In genomic region chr3:45938858-45939257, GRCh38 we compare ENCODE assay signal across 8 cellular contexts. TPM values are rescaled to one million over a fixed set of nuclear protein-coding genes. Genes with fewer than 3 reads are reported as not detected.
DNase-seq lines count a peak whose midpoint lies in the region; ATAC-seq, FAIRE-seq and TF ChIP-seq lines count a peak whose summit lies in the region.

No MANE protein-coding gene starts in this region.

- H3K27ac ChIP-seq in CD8-positive, alpha-beta T cell (ENCODE audit: low read depth, low read length), result no peak overlapping the region
- H3K27ac ChIP-seq in mammary epithelial cell (ENCODE audit: insufficient read depth, low read depth, low read length), result no peak overlapping the region

- POLR2A ChIA-PET in CD8-positive, alpha-beta T cell (lab: Charles Lee), result interaction anchor here (0.6 to 2.1 kb wide), 10 partner anchors 11 to 432 kb away, joined by 3 to 15 read pairs (median 4); partner anchors contain the start of gene CCR5
- POLR2A ChIA-PET in activated B cell treated with CpG ODN at 0.5 μM for 24 hours (lab: Charles Lee), result interaction anchor here (0.6 to 1.0 kb wide), 3 partner anchors 57 to 276 kb away, joined by 3 to 5 read pairs (median 3); partner anchors contain the start of gene FYCO1

- CTCF ChIA-PET in CD8-positive, alpha-beta T cell (lab: Charles Lee), result interaction anchor here (0.5 to 19.1 kb wide), 45 partner anchors 8 to 906 kb away, joined by 3 to 499 read pairs (median 5); partner anchors contain the start of gene FYCO1
- CTCF ChIA-PET in activated B cell treated with CpG ODN at 0.5 μM for 24 hours (lab: Charles Lee), result interaction anchor here (0.7 to 6.0 kb wide), 24 partner anchors 13 to 505 kb away, joined by 3 to 172 read pairs (median 4); partner anchors contain the start of genes CCR1, CCR2 and LZTFL1
- CTCF ChIA-PET in mammary epithelial cell (lab: Charles Lee; ENCODE audit: low non-redundant PET), result interaction anchor here (0.8 kb wide), 1 partner anchor 34 kb away, joined by 3 read pairs; no protein-coding TSS in a partner anchor

- no peaks in the 10 kb centered on the region for H4K20me1 ChIP-seq in mammary epithelial cell (ENCODE audit: insufficient read depth, low read length)

- intact Hi-C loops in CD8-positive, alpha-beta T cell (cut with DNase I, micrococcal nuclease), result loop anchor here (1.0 to 2.0 kb wide), 6 partner anchors 56 to 440 kb away; partner anchors contain the start of gene FYCO1 (in 2 of the 2)
- intact Hi-C loops in activated B cell treated with CpG ODN at 0.5 μM for 24 hours (cut with micrococcal nuclease) (loop anchor here (1.0 to 5.0 kb wide), 7 partner anchors 139 to 503 kb away; partner anchors contain the start of gene CCR1), mammary epithelial cell (cut with micrococcal nuclease) (loop anchor here (1.0 to 10.0 kb wide), 4 partner anchors 139 to 904 kb away; partner anchors contain the start of gene CCR1)

- no peaks in the 10 kb centered on the region for H3K27me3 ChIP-seq in CD8-positive, alpha-beta T cell (ENCODE audit: insufficient read depth, low read length)
- H3K27me3 ChIP-seq in mammary epithelial cell (ENCODE audit: insufficient read depth, low read length), result no peaks in the 10 kb centered on the region

- peak; percentile 72 to 91 (median 82) for DNase-seq in CD8-positive, alpha-beta T cell
- DNase-seq in NCI-H226, result peak; percentile 44
- peak; percentile 55 for DNase-seq in activated B cell treated with CpG ODN at 0.5 μM for 24 hours
- peak; percentile 74 for DNase-seq in mammary epithelial cell
- DNase-seq in stimulated activated CD4-positive, alpha-beta T cell treated with anti-CD3 and anti-CD28 coated beads, Interleukin-15, amount 100 ng/mL, for 48 hours (ENCODE audit: low read depth in 2 of 2), result peak; percentile 77 to 84

- H3K4me1 Mint-ChIP-seq in CD8-positive, alpha-beta T cell (ENCODE audit: low read depth), result peaks cover 39% of the 10 kb centered on the region
- peaks cover 5% of the 10 kb centered on the region for H3K4me1 Mint-ChIP-seq in activated B cell treated with CpG ODN at 0.5 μM for 24 hours

- H3K9me3 ChIP-seq in CD8-positive, alpha-beta T cell (ENCODE audit: low read length), result no peaks in the 10 kb centered on the region
- peaks cover 4% of the 10 kb centered on the region for H3K9me3 ChIP-seq in mammary epithelial cell (replicated peaks; ENCODE audit: insufficient read depth, low read length)

- dilution Hi-C loops in mammary epithelial cell (cut with HindIII; ENCODE audit: low sequenced_read_pairs), result no loop called here

- H3K27ac Mint-ChIP-seq in CD8-positive, alpha-beta T cell, result no peak overlapping the region
- no peak overlapping the region for H3K27ac Mint-ChIP-seq in activated B cell treated with CpG ODN at 0.5 μM for 24 hours

- H2AFZ ChIP-seq in mammary epithelial cell (ENCODE audit: low read depth, low read length), result no peak overlapping the region

- WGBS in mammary epithelial cell (ENCODE audit: low coverage, missing lambda C conversion rate), result 30% methylated on average over 4 of the region's 4 CpGs

- no TSS peak for BruUV-seq in mammary epithelial cell (replicated peaks; lab: Mats Ljungman, UMichigan)

- H3K4me2 ChIP-seq in mammary epithelial cell (ENCODE audit: insufficient read depth, low read depth, low read length), result no peak overlapping the region

- TF ChIP-seq CTCF in CD8-positive, alpha-beta T cell (IDR thresholded peaks at IDR 0.05), result peak; percentile 63
- TF ChIP-seq CTCF in activated B cell treated with CpG ODN at 0.5 μM for 24 hours (IDR thresholded peaks at IDR 0.05) (peak; percentile 68), mammary epithelial cell (conservative IDR thresholded peaks at IDR 0.05 in 1 of 2, IDR thresholded peaks at IDR 0.05 in 1 of 2; ENCODE audit: extremely low read depth in 1 of 2, insufficient read depth in 1 of 2, low read depth in 1 of 2, low read length in 2 of 2) (peak; percentile 93 to 95)

- FAIRE-seq in islet of Langerhans (lab: Jason Lieb, UNC), result peak; percentile 79

- no peak overlapping the region for H3K9ac ChIP-seq in mammary epithelial cell (ENCODE audit: insufficient read depth, low read length)

- H3K4me3 ChIP-seq in CD8-positive, alpha-beta T cell (ENCODE audit: low read depth, low read length), result no peak overlapping the region
- no peak overlapping the region for H3K4me3 ChIP-seq in mammary epithelial cell (replicated peaks in 1 of 3; ENCODE audit: insufficient read depth in 1 of 3, low read depth in 2 of 3, low read length in 3 of 3)

- peaks cover 27% of the 10 kb centered on the region for H3K4me1 ChIP-seq in CD8-positive, alpha-beta T cell (ENCODE audit: insufficient read depth, low read length)
- no peaks in the 10 kb centered on the region for H3K4me1 ChIP-seq in mammary epithelial cell (ENCODE audit: insufficient read depth, low read length)

- H3K4me3 Mint-ChIP-seq in CD8-positive, alpha-beta T cell, result no peak overlapping the region
- H3K4me3 Mint-ChIP-seq in activated B cell treated with CpG ODN at 0.5 μM for 24 hours, result no peak overlapping the region

- H3K79me2 ChIP-seq in mammary epithelial cell (ENCODE audit: insufficient read depth, low read length), result no peaks in the 10 kb centered on the region

- in situ Hi-C loops in mammary epithelial cell (cut with MboI; ENCODE audit: low sequenced_read_pairs in 2 of 2), result loop anchor here in 1 of 2 donors (10.0 to 25.0 kb wide), 2 partner anchors 273 to 436 kb away; partner anchors contain the start of genes CCR1 and CCR5

- ATAC-seq in CD8-positive, alpha-beta T cell, result peak; percentile 66
- peak; percentile 61 for ATAC-seq in HG02623 (IDR thresholded peaks at IDR 0.05; ENCODE audit: unreplicated experiment)
- ATAC-seq in activated B cell treated with CpG ODN at 0.5 μM for 24 hours (ENCODE audit: low read depth), result peak; percentile 86
- no peak for ATAC-seq in GM21786 (IDR thresholded peaks at IDR 0.05; ENCODE audit: unreplicated experiment)

- H3K36me3 Mint-ChIP-seq in CD8-positive, alpha-beta T cell, result peaks cover 55% of the 10 kb centered on the region
- H3K36me3 Mint-ChIP-seq in activated B cell treated with CpG ODN at 0.5 μM for 24 hours (ENCODE audit: low read depth), result peaks cover 49% of the 10 kb centered on the region

- no peaks in the 10 kb centered on the region for H3K9me3 Mint-ChIP-seq in CD8-positive, alpha-beta T cell
- H3K9me3 Mint-ChIP-seq in activated B cell treated with CpG ODN at 0.5 μM for 24 hours, result no peaks in the 10 kb centered on the region

- peaks cover 25% of the 10 kb centered on the region for H3K36me3 ChIP-seq in CD8-positive, alpha-beta T cell (ENCODE audit: insufficient read depth, low read length)
- peaks cover 2% of the 10 kb centered on the region for H3K36me3 ChIP-seq in mammary epithelial cell (ENCODE audit: insufficient read depth, low read length)

- no peaks in the 10 kb centered on the region for H3K27me3 Mint-ChIP-seq in CD8-positive, alpha-beta T cell (ENCODE audit: low read depth)
- no peaks in the 10 kb centered on the region for H3K27me3 Mint-ChIP-seq in activated B cell treated with CpG ODN at 0.5 μM for 24 hours

RNA-seq across cellular contexts. Expression of gene CXCR6, which starts 4.4 kb away (rescaled TPM):
- 10 to 100 TPM in 1 of 2 experiments, 1 to 10 TPM in 1; 9.2 to 11.0 TPM for total RNA-seq in CD8-positive, alpha-beta T cell
- total RNA-seq in activated B cell treated with CpG ODN at 0.5 μM for 24 hours (not detected in 2 replicates), mammary epithelial cell (not detected)
- not detected for polyA plus RNA-seq in mammary epithelial cell
- polyA minus RNA-seq in mammary epithelial cell, result not detected

RNA-seq across cellular contexts. Expression of gene CCR9, which starts 52.5 kb away (rescaled TPM):
- total RNA-seq in CD8-positive, alpha-beta T cell, result 10 to 100 TPM; 23.4 to 25.0 TPM
- 0.44 and 0.84 TPM in 2 replicates for total RNA-seq in activated B cell treated with CpG ODN at 0.5 μM for 24 hours
- not detected for total RNA-seq in mammary epithelial cell
- not detected for polyA plus RNA-seq in mammary epithelial cell
- polyA minus RNA-seq in mammary epithelial cell, result not detected

RNA-seq across cellular contexts. Expression of gene FYCO1, which starts 56.8 kb away (rescaled TPM):
- 10 to 100 TPM; 16.6 to 16.7 TPM for total RNA-seq in CD8-positive, alpha-beta T cell
- 10.6 and 14.9 TPM in 2 replicates for total RNA-seq in activated B cell treated with CpG ODN at 0.5 μM for 24 hours
- total RNA-seq in mammary epithelial cell, result 10 to 100 TPM; 18.8 to 24.8 TPM
- polyA plus RNA-seq in mammary epithelial cell, result 7.1 TPM
- polyA minus RNA-seq in mammary epithelial cell, result 28.2 TPM

Comparison
In these comparisons a context has a peak if more than half of its experiments do, and no peak if none do; other contexts are left out.
1. RNA of gene CCR9, which starts 52.5 kb away (total RNA-seq): 23.4 to 25.0 TPM in CD8-positive, alpha-beta T cell; 0.44 to 0.84 TPM in activated B cell treated with CpG ODN at 0.5 μM for 24 hours and not detected in mammary epithelial cell; every median in the first group is over 10 times any median in the second.
2. Peak in every context shown above with its lines, with median percentiles within 50 percentile points of each other: DNase-seq and CTCF ChIP-seq.